In genomic region chr15:81091889-81092558, GRCh38 we compare ENCODE assay signal across 10 cellular contexts. TPM values are rescaled to one million over a fixed set of nuclear protein-coding genes. Genes with fewer than 3 reads are reported as not detected.
DNase-seq lines count a peak whose midpoint lies in the region; ATAC-seq and TF ChIP-seq lines count a peak whose summit lies in the region.
"Had no signal": no experiment of that assay in that cellular context is flagged by ENCODE, and none has a peak within 500 bp of the region (broad histone marks: within the 10 kb centered on the region; RNA-seq: fewer than 3 reads in every experiment).

No MANE protein-coding gene starts in this region.

- DNase-seq in HFF-Myc (ENCODE audit: extremely low read depth, low read depth) (peak; percentile 98), SK-MEL-5 (ENCODE audit: low read depth, low spot score) (peak; percentile 23), Right ventricle myocardium superior (no peak), spleen (no peak), NCI-H526 treated with DMSO at 0.1 percent for 48 hours (lab: John Stamatoyannopoulos, UW) (no peak), medulla oblongata (ENCODE audit: extremely low spot score) (no peak)
- DNase-seq: activated CD8-positive, alpha-beta memory T cell treated with anti-CD3 and anti-CD28 coated beads, Interleukin-2, amount 10 ng/mL, durations not matched to agents 7 days and 5 days; NCI-H1105 treated with DMSO at 0.1 percent for 48 hours had no signal

- peaks cover 0 to 24% (median 0%) of the 10 kb centered on the region in 7 donors for H3K27me3 ChIP-seq in spleen (replicated peaks in 1 of 7)

- H3K4me3 ChIP-seq in HFF-Myc (replicated peaks; ENCODE audit: low read depth, low read length): 0 out of 2 replicates have a peak overlapping the region, but pooled peaks have one; percentile 7
- no peak overlapping the region for H3K4me3 ChIP-seq in spleen

- in situ Hi-C loops in SK-MEL-5 (cut with HindIII; ENCODE audit: low pct_unique_long_range_greater_than_20kb, low sequenced_read_pairs): no loop called here

- TF ChIP-seq POLR2A in spleen (IDR thresholded peaks at IDR 0.05): no peak

- no peaks in the 10 kb centered on the region for H3K9me3 ChIP-seq in spleen

- intact Hi-C loops in Right ventricle myocardium superior (cut with DNase I) (no loop called here), spleen (cut with DNase I; ENCODE audit: low total_unique reads) (no loop called here)

- H3K36me3 ChIP-seq in spleen: no peaks in the 10 kb centered on the region

- ATAC-seq in Right ventricle myocardium superior (ENCODE audit: poor library complexity) (peak; percentile 88), GM21390 (IDR thresholded peaks at IDR 0.05; ENCODE audit: unreplicated experiment) (no peak), HG02763 (IDR thresholded peaks at IDR 0.05; ENCODE audit: unreplicated experiment) (no peak)
- ATAC-seq: activated CD8-positive, alpha-beta memory T cell treated with anti-CD3 and anti-CD28 coated beads, Interleukin-2, amount 10 ng/mL, durations not matched to agents 7 days and 5 days had no signal

- WGBS in spleen, 5 donors: 42 to 53% (median 47%) methylated on average over 13 of the region's 13 CpGs

- H3K4me1 ChIP-seq in spleen: peaks cover 0 to 24% (median 2%) of the 10 kb centered on the region in 6 donors

- peak overlapping the region in 6 of 8 donors; percentile 14 to 71 (median 60) for H3K27ac ChIP-seq in spleen

- TF ChIP-seq CTCF in HFF-Myc (IDR thresholded peaks at IDR 0.05; ENCODE audit: low read depth, low read length, missing control alignments) (no peak), spleen (IDR thresholded peaks at IDR 0.05 in 8 of 11, conservative IDR thresholded peaks at IDR 0.05 in 3 of 11) (no peak)

RNA-seq across cellular contexts. Expression of gene CFAP161, which starts 42.0 kb away (rescaled TPM):
- total RNA-seq in SK-MEL-5 (2014; rRNA removed; shearing (Covaris generic)): 0.21 and 0.29 TPM in 2 replicates
- 0.17 TPM in 1 of 2 replicates, not detected in the other for polyA plus RNA-seq in SK-MEL-5 (2015; cell fraction: cytosol; rRNA removed)
- 0.37 TPM in 1 of 2 replicates, not detected in the other for polyA plus RNA-seq in SK-MEL-5 (2015; cell fraction: nucleus; rRNA removed)
- total RNA-seq in Right ventricle myocardium superior (0.30 TPM), spleen (1 to 10 TPM in 2 of 7 donors, under 1 TPM in 2, not detected in 3; 0.20 to 2.0 (median 1.1) TPM)
- polyA plus RNA-seq in spleen: under 1 TPM; 0.06 to 0.48 (median 0.11) TPM
- total RNA-seq: activated CD8-positive, alpha-beta memory T cell treated with anti-CD3 and anti-CD28 coated beads, Interleukin-2, amount 10 ng/mL, durations not matched to agents 7 days and 5 days had no signal

Comparison
In these comparisons a context has a peak if more than half of its experiments do, and no peak if none do; other contexts are left out.
1. DNase-seq: peak in HFF-Myc (single experiment) and SK-MEL-5 (single experiment); none in Right ventricle myocardium superior (single experiment), spleen (single experiment), NCI-H526 treated with DMSO at 0.1 percent for 48 hours (single experiment) and medulla oblongata (single experiment).